27 cellular contexts compared by ENCODE assay signal in genomic region chr12:126358806-126359205, GRCh38.
"Had no signal": no experiment of that assay in that cellular context is flagged by ENCODE, and none has a peak within 500 bp of the region (broad histone marks: within the 10 kb centered on the region; RNA-seq: fewer than 3 reads in every experiment).

No MANE protein-coding gene starts in this region.

- ATAC-seq: activated CD4-positive, alpha-beta T cell treated with anti-CD3 and anti-CD28 coated beads for 36 hours; activated CD8-positive, alpha-beta memory T cell treated with anti-CD3 and anti-CD28 coated beads, Interleukin-2, amount 10 ng/mL, durations not matched to agents 7 days and 5 days; activated CD8-positive, alpha-beta T cell treated with anti-CD3 and anti-CD28 coated beads, Interleukin-2, amount 10 ng/mL, durations not matched to agents 7 days and 5 days; activated naive CD8-positive, alpha-beta T cell treated with anti-CD3 and anti-CD28 coated beads, Interleukin-2, amount 50 U/mL, for 24 hours; body of pancreas; effector memory CD8-positive, alpha-beta T cell had no signal

- DNase-seq: activated CD4-positive, alpha-beta memory T cell treated with anti-CD3 and anti-CD28 coated beads for 36 hours; activated CD4-positive, alpha-beta T cell treated with anti-CD3 and anti-CD28 coated beads for 36 hours; activated CD4-positive, alpha-beta T cell treated with anti-CD3 and anti-CD28 coated beads, Interleukin-2, amount 10 ng/mL, durations not matched to agents 24 days and 14 days; activated CD4-positive, CD25-positive, alpha-beta regulatory T cell; activated CD4-positive, CD25-positive, alpha-beta regulatory T cell treated with anti-CD3 and anti-CD28 coated beads, Interleukin-2, amount 50 U/mL, for 72 hours; activated CD8-positive, alpha-beta memory T cell treated with anti-CD3 and anti-CD28 coated beads, Interleukin-2, amount 10 ng/mL, durations not matched to agents 7 days and 5 days; activated CD8-positive, alpha-beta memory T cell treated with anti-CD3 and anti-CD28 coated beads, Interleukin-2, amount 50 U/mL, for 4 hours; activated CD8-positive, alpha-beta T cell treated with anti-CD3 and anti-CD28 coated beads, Interleukin-2, amount 10 ng/mL, durations not matched to agents 7 days and 5 days; activated effector memory CD4-positive, alpha-beta T cell treated with anti-CD3 and anti-CD28 coated beads, Interleukin-2, amount 50 U/mL, for 16 hours; activated naive CD4-positive, alpha-beta T cell treated with anti-CD3 and anti-CD28 coated beads for 36 hours; activated naive CD8-positive, alpha-beta T cell treated with anti-CD3 and anti-CD28 coated beads for 36 hours; activated naive CD8-positive, alpha-beta T cell treated with anti-CD3 and anti-CD28 coated beads, Interleukin-2, amount 50 U/mL, for 24 hours; activated T-cell treated with anti-CD3 and anti-CD28 coated beads, Interleukin-2, amount 50 U/mL, for 1 hour; activated T-cell treated with anti-CD3 and anti-CD28 coated beads, Interleukin-2, amount 50 U/mL, for 48 hours; adrenal gland; amygdala; aorta; body of pancreas; caudate nucleus; cortex of kidney; dermis blood vessel endothelial cell; effector CD4-positive, alpha-beta T cell; effector memory CD8-positive, alpha-beta T cell; erythroblast; head of caudate nucleus; hippocampal formation; T-helper 9 cell had no signal
